ENCODE assay signal across 8 cellular contexts in the genomic region with DNA sequence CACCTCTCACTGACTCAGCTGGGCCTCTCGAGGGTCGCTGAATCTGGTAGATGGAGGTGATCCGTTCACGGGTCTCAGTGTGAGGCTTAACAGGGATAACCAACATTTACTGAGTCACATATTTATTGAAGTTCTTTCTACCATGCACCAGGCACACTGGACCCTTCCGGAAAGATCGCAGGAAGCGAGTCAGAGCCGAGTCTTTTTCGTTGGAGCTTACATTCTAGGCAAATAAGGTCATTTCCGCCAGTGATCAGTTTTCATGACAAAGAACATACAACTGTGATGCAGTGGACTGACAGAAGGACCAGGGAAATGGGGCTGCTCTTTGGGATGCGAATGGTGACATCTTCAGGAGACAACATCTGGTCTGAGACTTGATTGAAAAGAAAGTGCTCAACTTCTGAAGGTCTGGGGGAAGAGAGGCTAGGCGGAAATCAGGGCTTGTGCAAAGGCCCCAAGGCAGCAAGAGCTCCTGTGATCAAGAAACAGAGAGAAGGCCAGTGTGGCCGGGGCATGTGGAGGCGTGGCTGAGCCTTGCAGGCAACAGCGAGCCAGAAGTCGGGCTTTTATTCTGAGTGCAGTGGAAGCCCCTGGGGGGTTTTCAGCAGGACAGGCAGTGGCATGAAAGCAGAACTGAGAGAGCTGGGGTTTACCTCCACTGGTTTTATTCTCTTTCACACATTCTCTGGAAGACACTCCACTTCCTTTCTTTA. TPM values are rescaled to one million over a fixed set of nuclear protein-coding genes. Genes with fewer than 3 reads are reported as not detected.
DNase-seq lines count a peak whose midpoint lies in the region; ATAC-seq, FAIRE-seq and TF ChIP-seq lines count a peak whose summit lies in the region.

No MANE protein-coding gene starts in this region.

- no peaks in the 10 kb centered on the region for H4K20me1 ChIP-seq in GM23338 (replicated peaks; ENCODE audit: insufficient read depth)

- H3K9me2 ChIP-seq in GM23338 (ENCODE audit: insufficient read depth), result no peaks in the 10 kb centered on the region

- peaks cover 25% of the 10 kb centered on the region for H3K27me3 Mint-ChIP-seq in GM23338 (ENCODE audit: insufficient read depth, low read depth, poor library complexity)

- FAIRE-seq in HTR-8/SVneo (lab: Jason Lieb, UNC), result peak; percentile 86

- H3K27ac ChIP-seq in GM23338 (ENCODE audit: low read depth), result no peak overlapping the region
- H3K27ac ChIP-seq in dorsolateral prefrontal cortex, result no peak overlapping the region

- no peak overlapping the region for H2AFZ ChIP-seq in GM23338

- no peak overlapping the region for H3K27ac Mint-ChIP-seq in GM23338

- H3K4me2 ChIP-seq in GM23338, result no peak overlapping the region

- no peak for DNase-seq in GM23338 (ENCODE audit: low spot score)
- DNase-seq in HTR-8/SVneo (ENCODE audit: insufficient read length, low spot score), result no peak
- DNase-seq in kidney tubule cell (ENCODE audit: low spot score), result peak; percentile 12
- DNase-seq in dorsolateral prefrontal cortex, result no peak
- no peak for DNase-seq in activated effector memory CD4-positive, alpha-beta T cell treated with anti-CD3 and anti-CD28 coated beads, Interleukin-2, amount 50 U/mL, for 16 hours
- no peak for DNase-seq in NCI-H187 (lab: John Stamatoyannopoulos, UW)
- no peak for DNase-seq in stimulated activated CD8-positive, alpha-beta memory T cell treated with anti-CD3 and anti-CD28 coated beads, Interleukin-4, amount 100 ng/mL, for 48 hours

- TF ChIP-seq CTCF in GM23338 (conservative IDR thresholded peaks at IDR 0.05; ENCODE audit: low read depth in 2 of 2) (no peak), dorsolateral prefrontal cortex (IDR thresholded peaks at IDR 0.05 in 54 of 56, conservative IDR thresholded peaks at IDR 0.05 in 2 of 56; ENCODE audit: low read depth in 1 of 56, partially characterized antibody in 56 of 56) (no peak)

- no peak overlapping the region for H3K4me3 Mint-ChIP-seq in GM23338

- H3F3A ChIP-seq in GM23338 (replicated peaks; ENCODE audit: low read depth), result no peaks in the 10 kb centered on the region

- H3K36me3 Mint-ChIP-seq in GM23338 (ENCODE audit: low read depth), result peaks cover 10% of the 10 kb centered on the region; the same call in 2 of the 3 replicates

- peaks cover 3% of the 10 kb centered on the region for H3K4me1 ChIP-seq in GM23338 (ENCODE audit: insufficient read depth)

- intact Hi-C loops in dorsolateral prefrontal cortex (cut with DNase I), result no loop called here

- H3K36me3 ChIP-seq in GM23338 (ENCODE audit: insufficient read depth), result no peaks in the 10 kb centered on the region

- H3K79me2 ChIP-seq in GM23338 (replicated peaks; ENCODE audit: insufficient read depth), result no peaks in the 10 kb centered on the region

- peaks cover 7% of the 10 kb centered on the region; the same call in 1 of the 3 replicates for H3K9me3 Mint-ChIP-seq in GM23338

- H3K27me3 ChIP-seq in GM23338 (ENCODE audit: insufficient read depth), result no peaks in the 10 kb centered on the region
- H3K27me3 ChIP-seq in dorsolateral prefrontal cortex, result no peaks in the 10 kb centered on the region

- peaks cover 14% of the 10 kb centered on the region for H3K4me1 Mint-ChIP-seq in GM23338

- ATAC-seq in GM18858 (IDR thresholded peaks at IDR 0.05; ENCODE audit: unreplicated experiment), result peak; percentile 95
- ATAC-seq in GM23338, result peak; percentile 59; the same call in 2 of the 3 replicates

- no peak overlapping the region for H3K4me3 ChIP-seq in GM23338
- no peak overlapping the region for H3K4me3 ChIP-seq in dorsolateral prefrontal cortex

TF ChIP-seq in GM23338, 12 proteins besides CTCF, POLR2A, EP300 and RAD21 (continues in another document):
- no peak for TF ChIP-seq STAT1 (IDR thresholded peaks at IDR 0.05; ENCODE audit: unreplicated experiment)
- TF ChIP-seq REST (IDR thresholded peaks at IDR 0.05; ENCODE audit: unreplicated experiment), result no peak
- no peak for TF ChIP-seq JUNB (IDR thresholded peaks at IDR 0.05; ENCODE audit: unreplicated experiment)
- no peak for TF ChIP-seq NANOG (IDR thresholded peaks at IDR 0.05; ENCODE audit: borderline replicate concordance)
- TF ChIP-seq ETS1 (IDR thresholded peaks at IDR 0.05), result no peak
- no peak for TF ChIP-seq POLR2AphosphoS5 (IDR thresholded peaks at IDR 0.05; ENCODE audit: low read depth)
- TF ChIP-seq EZH2phosphoT487 (IDR thresholded peaks at IDR 0.05; ENCODE audit: unreplicated experiment), result no peak
- no peak for TF ChIP-seq CREB1 (CRISPR knock-in tag; IDR thresholded peaks at IDR 0.05; ENCODE audit: low read depth)
- TF ChIP-seq ZNF114 (CRISPR knock-in tag; IDR thresholded peaks at IDR 0.05), result no peak

RNA-seq across cellular contexts. Expression of gene APCDD1L, which starts 56.7 kb away (rescaled TPM):
- total RNA-seq in GM23338 (2014; rRNA removed; shearing (Covaris generic)), result 4.6 and 10.9 TPM in 2 replicates
- polyA plus RNA-seq in GM23338 (2016; fragmentation: Nextera tagmentation; extraction: Ambion mirVana), result 1.3 and 1.8 TPM in 2 replicates
- under 1 TPM in 2 of 120 experiments, not detected in 118; 0.14 to 0.30 TPM for total RNA-seq in dorsolateral prefrontal cortex
